ENCODE assay signal across 1 cellular context in genomic region chr1:183873642-183874041, GRCh38.
TF ChIP-seq lines count a peak whose summit lies in the region.

No MANE protein-coding gene starts in this region.

TF ChIP-seq in liver, 16 proteins besides CTCF, POLR2A, EP300 and RAD21 (continued from another document):
- TF ChIP-seq FOXA1 (IDR thresholded peaks at IDR 0.05) (no peak), YY1 (IDR thresholded peaks at IDR 0.05) (no peak), SP1 (IDR thresholded peaks at IDR 0.05) (no peak), RXRA (IDR thresholded peaks at IDR 0.05) (no peak), JUND (IDR thresholded peaks at IDR 0.05) (no peak), HNF4A (conservative IDR thresholded peaks at IDR 0.05) (no peak), HNF4G (IDR thresholded peaks at IDR 0.05) (no peak), EGR1 (IDR thresholded peaks at IDR 0.05; ENCODE audit: low read depth in 2 of 2) (no peak)
- TF ChIP-seq, protein P1, sequence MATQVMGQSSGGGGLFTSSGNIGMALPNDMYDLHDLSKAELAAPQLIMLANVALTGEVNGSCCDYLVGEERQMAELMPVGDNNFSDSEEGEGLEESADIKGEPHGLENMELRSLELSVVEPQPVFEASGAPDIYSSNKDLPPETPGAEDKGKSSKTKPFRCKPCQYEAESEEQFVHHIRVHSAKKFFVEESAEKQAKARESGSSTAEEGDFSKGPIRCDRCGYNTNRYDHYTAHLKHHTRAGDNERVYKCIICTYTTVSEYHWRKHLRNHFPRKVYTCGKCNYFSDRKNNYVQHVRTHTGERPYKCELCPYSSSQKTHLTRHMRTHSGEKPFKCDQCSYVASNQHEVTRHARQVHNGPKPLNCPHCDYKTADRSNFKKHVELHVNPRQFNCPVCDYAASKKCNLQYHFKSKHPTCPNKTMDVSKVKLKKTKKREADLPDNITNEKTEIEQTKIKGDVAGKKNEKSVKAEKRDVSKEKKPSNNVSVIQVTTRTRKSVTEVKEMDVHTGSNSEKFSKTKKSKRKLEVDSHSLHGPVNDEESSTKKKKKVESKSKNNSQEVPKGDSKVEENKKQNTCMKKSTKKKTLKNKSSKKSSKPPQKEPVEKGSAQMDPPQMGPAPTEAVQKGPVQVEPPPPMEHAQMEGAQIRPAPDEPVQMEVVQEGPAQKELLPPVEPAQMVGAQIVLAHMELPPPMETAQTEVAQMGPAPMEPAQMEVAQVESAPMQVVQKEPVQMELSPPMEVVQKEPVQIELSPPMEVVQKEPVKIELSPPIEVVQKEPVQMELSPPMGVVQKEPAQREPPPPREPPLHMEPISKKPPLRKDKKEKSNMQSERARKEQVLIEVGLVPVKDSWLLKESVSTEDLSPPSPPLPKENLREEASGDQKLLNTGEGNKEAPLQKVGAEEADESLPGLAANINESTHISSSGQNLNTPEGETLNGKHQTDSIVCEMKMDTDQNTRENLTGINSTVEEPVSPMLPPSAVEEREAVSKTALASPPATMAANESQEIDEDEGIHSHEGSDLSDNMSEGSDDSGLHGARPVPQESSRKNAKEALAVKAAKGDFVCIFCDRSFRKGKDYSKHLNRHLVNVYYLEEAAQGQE (IDR thresholded peaks at IDR 0.05): no peak
